9 cellular contexts compared by ENCODE assay signal in genomic region chr17:32143525-32143865, GRCh38. TPM values are rescaled to one million over a fixed set of nuclear protein-coding genes. Genes with fewer than 3 reads are reported as not detected.
DNase-seq lines count a peak whose midpoint lies in the region; ATAC-seq, FAIRE-seq and TF ChIP-seq lines count a peak whose summit lies in the region.
"Had no signal": no experiment of that assay in that cellular context is flagged by ENCODE, and none has a peak within 500 bp of the region (broad histone marks: within the 10 kb centered on the region; RNA-seq: fewer than 3 reads in every experiment).

No MANE protein-coding gene starts in this region.

- no peaks in the 10 kb centered on the region for H3K9me3 ChIP-seq in CD8-positive, alpha-beta memory T cell (ENCODE audit: low read length)
- no peaks in the 10 kb centered on the region for H3K9me3 ChIP-seq in OCI-LY3 (ENCODE audit: insufficient read depth, low read length)
- H3K9me3 ChIP-seq in H1 (ENCODE audit: insufficient read depth in 2 of 2, low read depth in 1 of 2, low read length in 1 of 2), result no peaks in the 10 kb centered on the region

- no peak for TF ChIP-seq RAD21 in H1 (IDR thresholded peaks at IDR 0.05 in 1 of 2, conservative IDR thresholded peaks at IDR 0.05 in 1 of 2; ENCODE audit: low read depth in 2 of 2, low read length in 2 of 2)

- no peak for DNase-seq in CD8-positive, alpha-beta memory T cell
- DNase-seq in H1 (ENCODE audit: low read depth in 1 of 2, low spot score in 2 of 2) (no peak), osteocyte (ENCODE audit: extremely low spot score, unreplicated experiment) (no peak), NCI-H446 treated with DMSO at 0.1 percent for 48 hours (lab: John Stamatoyannopoulos, UW) (no peak)
- no peak for DNase-seq in activated CD4-positive, CD25-positive, alpha-beta regulatory T cell (lab: John Stamatoyannopoulos, UW)
- no peak for DNase-seq in activated CD8-positive, alpha-beta memory T cell treated with anti-CD3 and anti-CD28 coated beads for 24 hours

- no peak overlapping the region for H3K4ac ChIP-seq in H1 (replicated peaks; ENCODE audit: insufficient read length, low read depth, low read length)

- no peak overlapping the region for H3K23ac ChIP-seq in H1 (ENCODE audit: insufficient read length)

- ATAC-seq in GM21528 (IDR thresholded peaks at IDR 0.05; ENCODE audit: low FRiP score, unreplicated experiment), result no peak

- peaks cover 8% of the 10 kb centered on the region; the same call in 1 of the 2 replicates for H3K79me1 ChIP-seq in H1 (ENCODE audit: low read depth, low read length)

- no peak for TF ChIP-seq EP300 in H1 (IDR thresholded peaks at IDR 0.05; ENCODE audit: borderline replicate concordance in 1 of 2, low read depth in 2 of 2, low read length in 2 of 2)

- no peak for FAIRE-seq in H1 (lab: Jason Lieb, UNC)
- FAIRE-seq: TTC549 had no signal

- peak overlapping the region; percentile 63 for H3K4me2 ChIP-seq in OCI-LY3 (ENCODE audit: low read length)
- peak overlapping the region; percentile 48 to 76 for H3K4me2 ChIP-seq in H1 (ENCODE audit: insufficient read depth in 1 of 2, low read depth in 2 of 2, low read length in 2 of 2)

- no peak overlapping the region for H2AFZ ChIP-seq in OCI-LY3 (ENCODE audit: low read depth, low read length)
- H2AFZ ChIP-seq in H1 (ENCODE audit: low read length), result no peak overlapping the region

- POLR2A ChIA-PET in CD8-positive, alpha-beta memory T cell (lab: Charles Lee), result no interaction called here
- POLR2A ChIA-PET in H1 (lab: Charles Lee; ENCODE audit: partially characterized antibody), result interaction anchor here (0.5 to 1.7 kb wide), 5 partner anchors 8 to 143 kb away, joined by 3 to 4 read pairs (median 4); no protein-coding TSS in a partner anchor

- H3K27me3 Mint-ChIP-seq in CD8-positive, alpha-beta memory T cell, result peaks cover 0 to 4% of the 10 kb centered on the region in 2 donors
- no peaks in the 10 kb centered on the region for H3K27me3 Mint-ChIP-seq in osteocyte (ENCODE audit: unreplicated experiment)

- peak overlapping the region; percentile 72 for H3K27ac ChIP-seq in CD8-positive, alpha-beta memory T cell (ENCODE audit: low read depth, low read length)
- H3K27ac ChIP-seq in OCI-LY3 (ENCODE audit: low read length), result no peak overlapping the region
- H3K27ac ChIP-seq in H1 (ENCODE audit: low read depth, low read length), result no peak overlapping the region

- peaks cover 0 to 19% (median 0%) of the 10 kb centered on the region in 3 donors for H3K36me3 Mint-ChIP-seq in CD8-positive, alpha-beta memory T cell
- H3K36me3 Mint-ChIP-seq in osteocyte (ENCODE audit: unreplicated experiment), result no peaks in the 10 kb centered on the region

- no peak overlapping the region for H4K5ac ChIP-seq in H1 (ENCODE audit: insufficient read length, low read depth, low read length)

- no peak overlapping the region for H3K14ac ChIP-seq in H1 (ENCODE audit: insufficient read length)

- no peak overlapping the region for H3K18ac ChIP-seq in H1 (ENCODE audit: extremely low read depth, low read length)

- WGBS in H1 (ENCODE audit: extremely low coverage in 1 of 2, insufficient coverage in 1 of 2, insufficient read length in 1 of 2, insufficient replicate concordance in 2 of 2, low coverage in 1 of 2, low lambda C conversion rate in 2 of 2, missing lambda C conversion rate in 1 of 2), 2 experiments, result 73% methylated on average over 6 of the region's 6 CpGs; no CpG with 5 or more reads in 1 of the 2 experiments

- peak overlapping the region; percentile 91 for H3K9ac ChIP-seq in OCI-LY3 (ENCODE audit: low read length)
- H3K9ac ChIP-seq in H1 (replicated peaks in 1 of 4; ENCODE audit: extremely low read depth in 1 of 4, low read depth in 3 of 4, low read length in 3 of 4), result no peak overlapping the region

- H2BK20ac ChIP-seq in H1 (ENCODE audit: low read length), result no peak overlapping the region

- TF ChIP-seq POLR2A in H1 (IDR thresholded peaks at IDR 0.05; ENCODE audit: control extremely low read depth in 1 of 2, low read depth in 2 of 2, low read length in 2 of 2), result no peak

- H4K8ac ChIP-seq in H1 (ENCODE audit: extremely low read depth, insufficient read depth, low read length), result no peak overlapping the region

- peak overlapping the region; percentile 95 to 100 (median 97) for H3K4me3 Mint-ChIP-seq in CD8-positive, alpha-beta memory T cell
- H3K4me3 Mint-ChIP-seq in osteocyte (ENCODE audit: unreplicated experiment), result peak overlapping the region; percentile 94

- TF ChIP-seq CTCF in OCI-LY3 (IDR thresholded peaks at IDR 0.05; ENCODE audit: low read depth, low read length), result no peak
- TF ChIP-seq CTCF in H1 (IDR thresholded peaks at IDR 0.05; ENCODE audit: control extremely low read depth in 1 of 3, insufficient read depth in 1 of 3, low read depth in 1 of 3, low read length in 3 of 3), result no peak
- TF ChIP-seq CTCF in osteocyte (IDR thresholded peaks at IDR 0.05), result no peak

- peaks cover 30 to 52% (median 45%) of the 10 kb centered on the region in 3 donors for H3K4me1 Mint-ChIP-seq in CD8-positive, alpha-beta memory T cell
- peaks cover 27% of the 10 kb centered on the region for H3K4me1 Mint-ChIP-seq in osteocyte (ENCODE audit: unreplicated experiment)

- no peaks in the 10 kb centered on the region for H3K27me3 ChIP-seq in CD8-positive, alpha-beta memory T cell (ENCODE audit: insufficient read depth, low read length, poor library complexity, severe bottlenecking)
- H3K27me3 ChIP-seq in OCI-LY3 (ENCODE audit: low read depth, low read length) (no peaks in the 10 kb centered on the region), H1 (replicated peaks in 1 of 4; ENCODE audit: control insufficient read depth in 3 of 4, extremely low read depth in 1 of 4, insufficient read depth in 3 of 4, low read length in 3 of 4) (no peaks in the 10 kb centered on the region)

- H2BK120ac ChIP-seq in H1 (replicated peaks; ENCODE audit: low read depth, low read length), result no peak overlapping the region

- CTCF ChIA-PET in CD8-positive, alpha-beta memory T cell (lab: Charles Lee), result interaction anchor here (6.9 kb wide), 1 partner anchor 16 kb away, joined by 64 read pairs; no protein-coding TSS in a partner anchor
- CTCF ChIA-PET in H1 (lab: Charles Lee; ENCODE audit: partially characterized antibody), result interaction anchor here (0.5 to 1.5 kb wide), 3 partner anchors 17 to 282 kb away, joined by 3 to 4 read pairs (median 3); partner anchors contain the start of gene LRRC37B

- no peaks in the 10 kb centered on the region for H3K9me3 Mint-ChIP-seq in CD8-positive, alpha-beta memory T cell
- no peaks in the 10 kb centered on the region for H3K9me3 Mint-ChIP-seq in osteocyte (ENCODE audit: unreplicated experiment)

- H3K56ac ChIP-seq in H1 (replicated peaks; ENCODE audit: insufficient read length, low read depth, low read length), result no peak overlapping the region

- H2BK15ac ChIP-seq in H1 (ENCODE audit: low read length), result no peak overlapping the region

- no peak overlapping the region for H4K91ac ChIP-seq in H1 (replicated peaks; ENCODE audit: insufficient read length, low read length)

- no peak overlapping the region for H2AK5ac ChIP-seq in H1 (ENCODE audit: low read depth, low read length)

- H3K23me2 ChIP-seq in H1 (ENCODE audit: low read depth, low read length), result peaks cover 3% of the 10 kb centered on the region; the same call in 1 of the 2 replicates

- H2BK12ac ChIP-seq in H1 (ENCODE audit: low read depth, low read length), result no peak overlapping the region

- H3K36me3 ChIP-seq in CD8-positive, alpha-beta memory T cell (ENCODE audit: insufficient read depth, low read length), result no peaks in the 10 kb centered on the region
- H3K36me3 ChIP-seq in OCI-LY3 (replicated peaks; ENCODE audit: low read depth, low read length), result no peaks in the 10 kb centered on the region
- no peaks in the 10 kb centered on the region for H3K36me3 ChIP-seq in H1 (ENCODE audit: control insufficient read depth in 2 of 4, insufficient read depth in 4 of 4, low read length in 3 of 4)

- H4K20me1 ChIP-seq in OCI-LY3 (ENCODE audit: insufficient read depth, low read length) (no peaks in the 10 kb centered on the region), H1 (replicated peaks in 1 of 2; ENCODE audit: control insufficient read depth in 1 of 2, insufficient read depth in 2 of 2, low read length in 2 of 2) (no peaks in the 10 kb centered on the region)

- peak overlapping the region in 5 of 8 donors; percentile 68 to 98 (median 89) for H3K27ac Mint-ChIP-seq in CD8-positive, alpha-beta memory T cell
- H3K27ac Mint-ChIP-seq in osteocyte (ENCODE audit: unreplicated experiment), result peak overlapping the region; percentile 87

- no peak overlapping the region for H2BK5ac ChIP-seq in H1 (ENCODE audit: low read depth, low read length)

- peak overlapping the region; percentile 95 for H3K4me3 ChIP-seq in CD8-positive, alpha-beta memory T cell (ENCODE audit: low read length)
- H3K4me3 ChIP-seq in OCI-LY3 (ENCODE audit: low read length), result peak overlapping the region; percentile 89
- peak overlapping the region; percentile 72 to 89 (median 86); a peak in 7 of 8 replicates for H3K4me3 ChIP-seq in H1 (ENCODE audit: extremely low read depth in 1 of 4, insufficient read depth in 2 of 4, low read depth in 3 of 4, low read length in 4 of 4)

- peaks cover 29% of the 10 kb centered on the region for H3K4me1 ChIP-seq in CD8-positive, alpha-beta memory T cell (ENCODE audit: insufficient read depth, low read length)
- H3K4me1 ChIP-seq in OCI-LY3 (ENCODE audit: low read length) (peaks cover 16% of the 10 kb centered on the region), H1 (replicated peaks in 1 of 4; ENCODE audit: control insufficient read depth in 3 of 4, insufficient read depth in 4 of 4, low read length in 3 of 4) (no peaks in the 10 kb centered on the region)

- H3K79me2 ChIP-seq in OCI-LY3 (ENCODE audit: low read length), result peaks cover 35% of the 10 kb centered on the region
- peaks cover 0 to 32% of the 10 kb centered on the region in 2 experiments; a peak in 3 of 4 replicates for H3K79me2 ChIP-seq in H1 (ENCODE audit: control insufficient read depth in 1 of 2, insufficient read depth in 2 of 2, low read length in 2 of 2)

TF ChIP-seq in H1, 55 proteins besides CTCF, POLR2A, EP300 and RAD21 (continues in another document):
- no peak for TF ChIP-seq SUZ12 (IDR thresholded peaks at IDR 0.05; ENCODE audit: low read length)

RNA-seq across cellular contexts. Expression of gene RHOT1, which starts 1.2 kb away (rescaled TPM):
- 10 to 100 TPM; 20.6 to 22.5 TPM for total RNA-seq in CD8-positive, alpha-beta memory T cell
- polyA plus RNA-seq in CD8-positive, alpha-beta memory T cell, result 31.2 TPM
- 30.6 and 34.2 TPM in 2 replicates for total RNA-seq in H1 (2021; fragmentation: NEBNext Ultra II Directional; extraction: Animal tissue kit (Norgen Biotek cat#: 25700))
- 18.4 and 38.2 TPM in 2 replicates for polyA plus RNA-seq in H1 (2011; rRNA removed)
- polyA plus RNA-seq in H1 (2011; cell fraction: cytosol; rRNA removed), result 45.7 TPM
- 13.9 TPM for polyA plus RNA-seq in H1 (2011; cell fraction: nucleus; rRNA removed)
- 15.7 to 35.2 TPM (median 19.5 TPM) in 4 replicates for polyA plus RNA-seq in H1 (2012, experiment 1 of 2)
- polyA plus RNA-seq in H1 (2012, experiment 2 of 2), result 3.7 TPM
- polyA plus RNA-seq in H1 (2013, experiment 1 of 2), result 27.4 TPM
- polyA plus RNA-seq in H1 (2013, experiment 2 of 2), result 28.2 TPM
- polyA minus RNA-seq in H1 (2011; rRNA and poly(A)+ RNA removed), result 44.4 and 59.6 TPM in 2 replicates
- 25.5 TPM for polyA minus RNA-seq in H1 (2011; cell fraction: cytosol; rRNA and poly(A)+ RNA removed)
- 58.2 TPM for polyA minus RNA-seq in H1 (2011; cell fraction: nucleus; rRNA and poly(A)+ RNA removed)
- total RNA-seq in osteocyte, result 32.2 and 33.2 TPM in 2 replicates
